Comparison of ENCODE assay signal across 8 cellular contexts in the genomic region with DNA sequence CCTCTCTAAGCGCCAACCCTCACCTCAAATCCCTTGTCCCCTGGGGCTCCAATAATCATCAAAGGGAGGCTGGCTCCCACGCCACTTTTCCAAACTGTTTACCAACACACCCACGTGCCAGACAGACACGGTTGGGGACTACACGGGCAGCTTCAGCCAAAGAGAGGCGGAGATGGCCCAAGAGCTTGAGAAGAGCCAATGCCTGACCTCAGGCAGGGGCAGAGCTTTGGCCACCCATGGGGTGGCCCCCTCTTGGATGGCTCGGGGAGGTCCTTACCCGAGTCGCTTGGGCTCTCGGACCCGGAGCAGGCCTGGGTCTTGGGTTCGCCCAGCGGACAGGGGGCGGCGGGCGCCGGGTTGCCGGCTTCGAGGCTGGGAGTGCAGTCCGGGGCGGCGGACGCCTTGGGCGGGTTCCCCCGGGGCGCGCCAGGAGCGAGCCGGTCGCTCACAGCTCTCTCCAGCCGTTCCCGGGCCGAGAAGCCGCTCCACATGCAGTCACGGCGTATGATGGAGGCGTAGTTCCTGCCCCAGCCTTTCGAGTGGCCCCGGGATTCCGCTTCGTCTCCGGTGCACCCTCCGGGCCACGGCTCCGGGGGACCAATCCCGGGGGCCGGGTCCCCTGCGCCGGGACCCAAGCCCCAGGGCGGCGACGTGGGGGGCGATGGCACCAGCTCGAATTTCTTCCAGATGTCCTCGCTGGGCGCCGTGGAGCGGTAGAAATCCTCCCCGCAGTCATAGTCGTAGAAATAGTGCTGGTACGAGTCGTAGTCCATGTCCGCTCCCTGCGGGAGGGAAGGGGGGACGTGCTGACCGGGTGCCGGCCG. TPM values are rescaled to one million over a fixed set of nuclear protein-coding genes. Genes with fewer than 3 reads are reported as not detected.
A peak's percentile ranks its signal among the peaks of the same experiment; 100 is the strongest.
DNase-seq lines count a peak whose midpoint lies in the region; ATAC-seq and TF ChIP-seq lines count a peak whose summit lies in the region.

No MANE protein-coding gene starts in this region.

- H3K36me3 ChIP-seq in BE2C = no peaks in the 10 kb centered on the region
- no peaks in the 10 kb centered on the region for H3K36me3 ChIP-seq in PC-9 (ENCODE audit: low read depth)
- H3K36me3 ChIP-seq in aorta (ENCODE audit: control insufficient read depth in 1 of 2, insufficient read depth in 2 of 2, low read length in 1 of 2) = no peaks in the 10 kb centered on the region

- H3K4me2 ChIP-seq in PC-9 = peak overlapping the region; percentile 98

- H3K27me3 ChIP-seq in BE2C = peaks cover 8% of the 10 kb centered on the region
- H3K27me3 ChIP-seq in PC-9 (ENCODE audit: insufficient read depth, low read depth) = peaks cover 30% of the 10 kb centered on the region
- H3K27me3 ChIP-seq in dorsolateral prefrontal cortex = no peaks in the 10 kb centered on the region
- H3K27me3 ChIP-seq in aorta (ENCODE audit: control insufficient read depth in 1 of 2, insufficient read depth in 2 of 2, low read length in 1 of 2) = no peaks in the 10 kb centered on the region

- H3K4me3 Mint-ChIP-seq in mesothelial cell of epicardium = peak overlapping the region; percentile 83

- ATAC-seq in GM21528 (IDR thresholded peaks at IDR 0.05; ENCODE audit: low FRiP score, unreplicated experiment) (peak; percentile 4), GM21737 (IDR thresholded peaks at IDR 0.05; ENCODE audit: unreplicated experiment) (no peak), aorta (ENCODE audit: low FRiP score) (no peak)

- H3K4me1 ChIP-seq in BE2C = 0 out of 2 replicates have a peak, but pooled peaks cover 4% of the 10 kb centered on the region
- H3K4me1 ChIP-seq in PC-9 (replicated peaks; ENCODE audit: insufficient read depth) = peaks cover 13% of the 10 kb centered on the region; the same call in 1 of the 2 replicates
- H3K4me1 ChIP-seq in aorta (ENCODE audit: control insufficient read depth in 1 of 2, insufficient read depth in 2 of 2, low read length in 2 of 2) = no peaks in the 10 kb centered on the region

- CTCF ChIA-PET in PC-9 (lab: Charles Lee) = no interaction called here

- DNase-seq in BE2C = peak; percentile 21
- DNase-seq in PC-9 = peak in 1 of 2 experiments; percentile 43
- peak in 5 of 10 donors; percentile 11 to 64 (median 42) for DNase-seq in dorsolateral prefrontal cortex
- DNase-seq in mesothelial cell of epicardium (ENCODE audit: low spot score in 2 of 2, unreplicated experiment in 2 of 2) = peak; percentile 32 to 68
- no peak for DNase-seq in NOMO-1 treated with DMSO at 0.1 percent for 48 hours (lab: John Stamatoyannopoulos, UW; ENCODE audit: unreplicated experiment)
- DNase-seq in aorta = no peak

- no peaks in the 10 kb centered on the region for H4K20me1 ChIP-seq in PC-9 (ENCODE audit: insufficient read depth)

- H3K27ac ChIP-seq in PC-9 (no peak overlapping the region), dorsolateral prefrontal cortex (peak overlapping the region in 26 of 59 donors; percentile 5 to 74 (median 42)), aorta (ENCODE audit: low read depth in 1 of 2, low read length in 2 of 2) (no peak overlapping the region)

- H3K9me2 ChIP-seq in PC-9 (ENCODE audit: insufficient read depth) = no peaks in the 10 kb centered on the region

- POLR2A ChIA-PET in PC-9 (lab: Charles Lee; ENCODE audit: unreplicated experiment) = interaction anchor here (0.5 to 0.7 kb wide), 3 partner anchors 17 to 157 kb away, joined by 3 to 23 read pairs (median 5); no protein-coding TSS in a partner anchor

- TF ChIP-seq CTCF in BE2C (IDR thresholded peaks at IDR 0.05; ENCODE audit: low read depth, low read length) = no peak
- TF ChIP-seq CTCF in PC-9 (conservative IDR thresholded peaks at IDR 0.05) = no peak
- TF ChIP-seq CTCF in dorsolateral prefrontal cortex (IDR thresholded peaks at IDR 0.05 in 54 of 56, conservative IDR thresholded peaks at IDR 0.05 in 2 of 56; ENCODE audit: low read depth in 1 of 56, partially characterized antibody in 56 of 56) = no peak
- TF ChIP-seq CTCF in mesothelial cell of epicardium (IDR thresholded peaks at IDR 0.05; ENCODE audit: unreplicated experiment) = no peak

- peaks cover 31% of the 10 kb centered on the region for H3K4me1 Mint-ChIP-seq in mesothelial cell of epicardium

- no peaks in the 10 kb centered on the region for H3K36me3 Mint-ChIP-seq in mesothelial cell of epicardium

- intact Hi-C loops in PC-9 (cut with micrococcal nuclease; ENCODE audit: unreplicated experiment) (loop anchor here (2.0 to 5.0 kb wide), 3 partner anchors 16 to 131 kb away; no protein-coding TSS in a partner anchor), dorsolateral prefrontal cortex (cut with DNase I) (loop anchor here (5.0 to 10.0 kb wide), 5 partner anchors 56 to 134 kb away; partner anchors contain the start of gene MFSD2A (in 1 of the 2)), aorta (cut with DNase I) (loop anchor here (5.0 kb wide), 1 partner anchor 84 kb away; no protein-coding TSS in a partner anchor)

- H3F3A ChIP-seq in PC-9 (ENCODE audit: insufficient read depth, low read depth) = peaks cover 13% of the 10 kb centered on the region; the same call in 1 of the 2 replicates

- WGBS in aorta, 2 donors = 4% methylated on average over 68 of the region's 68 CpGs

- H3K27me3 Mint-ChIP-seq in mesothelial cell of epicardium (ENCODE audit: low read depth) = peaks cover 23% of the 10 kb centered on the region

- peak overlapping the region; percentile 52 for H3K4me3 ChIP-seq in BE2C (ENCODE audit: low read depth, low read length)
- peak overlapping the region; percentile 71 for H3K4me3 ChIP-seq in PC-9
- peak overlapping the region; percentile 57 to 88 (median 75) for H3K4me3 ChIP-seq in dorsolateral prefrontal cortex
- peak overlapping the region in 1 of 2 donors; percentile 67 for H3K4me3 ChIP-seq in aorta (ENCODE audit: low read length in 2 of 2)

- H3K9me3 Mint-ChIP-seq in mesothelial cell of epicardium = no peaks in the 10 kb centered on the region

- peak overlapping the region; percentile 93 for H2AFZ ChIP-seq in PC-9

- H3K9me3 ChIP-seq in BE2C = no peaks in the 10 kb centered on the region
- no peaks in the 10 kb centered on the region for H3K9me3 ChIP-seq in PC-9 (ENCODE audit: insufficient read depth, low read depth)
- no peaks in the 10 kb centered on the region for H3K9me3 ChIP-seq in aorta (ENCODE audit: control insufficient read depth, low read length)

- peak overlapping the region; percentile 71 for H3K27ac Mint-ChIP-seq in mesothelial cell of epicardium

- no TSS peak for BruUV-seq in PC-9 (replicated peaks; lab: Mats Ljungman, UMichigan)

- no peaks in the 10 kb centered on the region for H3K79me2 ChIP-seq in PC-9 (ENCODE audit: low read depth)

RNA-seq across cellular contexts. Expression of gene MYCL, which starts 0.8 kb away (rescaled TPM):
- 0.76 TPM for polyA plus RNA-seq in BE2C (2012; ENCODE audit: insufficient read depth, insufficient read length, low read depth)
- total RNA-seq in PC-9 (2021) (3.8 and 6.2 TPM in 2 replicates), dorsolateral prefrontal cortex (1 to 10 TPM in 118 of 120 experiments, under 1 TPM in 2; 0.88 to 5.6 (median 2.3) TPM), mesothelial cell of epicardium (25.0 to 27.2 TPM (median 25.5 TPM) in 3 replicates), aorta (1 to 10 TPM in 1 of 2 donors, under 1 TPM in 1; 0.45 to 1.2 TPM)
- polyA plus RNA-seq in aorta = under 1 TPM in 1 of 2 donors, not detected in 1; 0.50 TPM

RNA-seq across cellular contexts. Expression of gene TRIT1, which starts 17.6 kb away (rescaled TPM):
- polyA plus RNA-seq in BE2C (2012; ENCODE audit: insufficient read depth, insufficient read length, low read depth) = 16.4 TPM
- total RNA-seq in PC-9 (2021) (36.5 and 38.5 TPM in 2 replicates), dorsolateral prefrontal cortex (10 to 100 TPM; 16.5 to 42.2 (median 27.3) TPM), mesothelial cell of epicardium (38.6 to 40.3 TPM (median 39.5 TPM) in 3 replicates), aorta (10 to 100 TPM; 15.3 to 17.3 TPM)
- polyA plus RNA-seq in aorta = 10 to 100 TPM in 1 of 2 donors, 1 to 10 TPM in 1; 9.4 to 12.3 TPM

RNA-seq across cellular contexts. Expression of gene MFSD2A, which starts 54.1 kb away (rescaled TPM):
- 3.7 TPM for polyA plus RNA-seq in BE2C (2012; ENCODE audit: insufficient read depth, insufficient read length, low read depth)
- total RNA-seq in PC-9 (2021) = 1.4 and 1.8 TPM in 2 replicates
- 10 to 100 TPM in 118 of 120 experiments, 1 to 10 TPM in 2; 6.7 to 62.3 (median 20.8) TPM for total RNA-seq in dorsolateral prefrontal cortex
- total RNA-seq in mesothelial cell of epicardium = 5.7 to 6.9 TPM (median 6.1 TPM) in 3 replicates
- total RNA-seq in aorta = 1 to 10 TPM; 1.3 to 1.5 TPM
- polyA plus RNA-seq in aorta = 1 to 10 TPM in 1 of 2 donors, under 1 TPM in 1; 0.31 to 3.3 TPM

Comparison
In these comparisons a context has a peak if more than half of its experiments do, and no peak if none do; other contexts are left out.
1. DNase-seq: peak in BE2C (single experiment) and mesothelial cell of epicardium (2 of 2); none in NOMO-1 treated with DMSO at 0.1 percent for 48 hours (single experiment) and aorta (0 of 2).